Comparison of ENCODE assay signal across 10 cellular contexts in genomic region chr9:120927125-120928014, GRCh38. TPM values are rescaled to one million over a fixed set of nuclear protein-coding genes. Genes with fewer than 3 reads are reported as not detected.
DNase-seq lines count a peak whose midpoint lies in the region; ATAC-seq, FAIRE-seq and TF ChIP-seq lines count a peak whose summit lies in the region.
"Had no signal": no experiment of that assay in that cellular context is flagged by ENCODE, and none has a peak within 500 bp of the region (broad histone marks: within the 10 kb centered on the region; RNA-seq: fewer than 3 reads in every experiment).

No MANE protein-coding gene starts in this region.

- H3K4me3 ChIP-seq in right atrium auricular region (no peak overlapping the region), heart left ventricle (peak overlapping the region in 1 of 12 donors; percentile 92), muscle layer of colon (ENCODE audit: low read depth in 1 of 2, low read length in 2 of 2) (peak overlapping the region in 1 of 2 donors; percentile 71), vagina (no peak overlapping the region), uterus (no peak overlapping the region)

- H3K36me3 ChIP-seq in right atrium auricular region: no peaks in the 10 kb centered on the region
- peaks cover 0 to 8% (median 0%) of the 10 kb centered on the region in 9 donors for H3K36me3 ChIP-seq in heart left ventricle
- no peaks in the 10 kb centered on the region for H3K36me3 ChIP-seq in muscle layer of colon (ENCODE audit: insufficient read depth, low read length)
- no peaks in the 10 kb centered on the region for H3K36me3 ChIP-seq in vagina
- no peaks in the 10 kb centered on the region for H3K36me3 ChIP-seq in uterus

- intact Hi-C loops in heart left ventricle (cut with DNase I) (loop anchor here in 3 of 10 donors (2.0 to 5.0 kb wide), 2 partner anchors 50 to 59 kb away; partner anchors contain the start of gene PHF19 (in 2 of the 3)), vagina (cut with DNase I) (no loop called here), uterus (cut with DNase I; ENCODE audit: low total_unique reads) (no loop called here)

- no peak for DNase-seq in right atrium auricular region (ENCODE audit: low spot score)
- DNase-seq in heart left ventricle: no peak
- DNase-seq in activated T-cell treated with anti-CD3 and anti-CD28 coated beads, Interleukin-2, amount 50 U/mL, for 48 hours: peak; percentile 45 to 56
- no peak for DNase-seq in vagina (ENCODE audit: extremely low spot score in 2 of 2)
- no peak for DNase-seq in uterus
- DNase-seq in D721Med (ENCODE audit: insufficient read length, low spot score): no peak
- no peak for DNase-seq in SHP77 treated with DMSO at 0.1 percent for 48 hours (lab: John Stamatoyannopoulos, UW)
- DNase-seq: NCI-H345 had no signal

- H3K27me3 ChIP-seq in right atrium auricular region (no peaks in the 10 kb centered on the region), heart left ventricle (no peaks in the 10 kb centered on the region), muscle layer of colon (ENCODE audit: control insufficient read depth in 1 of 2, insufficient read depth in 2 of 2, low read length in 2 of 2) (no peaks in the 10 kb centered on the region), vagina (no peaks in the 10 kb centered on the region), uterus (no peaks in the 10 kb centered on the region)

- 79 to 85% (median 80%) methylated on average over 7 to 8 of the region's 8 CpGs for WGBS in heart left ventricle, 4 donors

- TF ChIP-seq CTCF in right atrium auricular region (IDR thresholded peaks at IDR 0.05) (no peak), heart left ventricle (IDR thresholded peaks at IDR 0.05) (no peak), vagina (IDR thresholded peaks at IDR 0.05) (no peak), uterus (IDR thresholded peaks at IDR 0.05) (no peak), D721Med (IDR thresholded peaks at IDR 0.05; ENCODE audit: insufficient read depth, missing control alignments) (no peak)

- peaks cover 0 to 33% of the 10 kb centered on the region in 2 donors for H3K4me1 ChIP-seq in right atrium auricular region
- peaks cover 0 to 92% (median 28%) of the 10 kb centered on the region in 12 donors for H3K4me1 ChIP-seq in heart left ventricle
- H3K4me1 ChIP-seq in muscle layer of colon (ENCODE audit: insufficient read depth, low read length): peaks cover 4% of the 10 kb centered on the region
- H3K4me1 ChIP-seq in vagina: peaks cover 31% of the 10 kb centered on the region
- no peaks in the 10 kb centered on the region for H3K4me1 ChIP-seq in uterus

- H3K9me3 ChIP-seq in right atrium auricular region: no peaks in the 10 kb centered on the region
- H3K9me3 ChIP-seq in heart left ventricle: no peaks in the 10 kb centered on the region
- no peaks in the 10 kb centered on the region for H3K9me3 ChIP-seq in muscle layer of colon (ENCODE audit: low read length)
- no peaks in the 10 kb centered on the region for H3K9me3 ChIP-seq in vagina
- H3K9me3 ChIP-seq in uterus: no peaks in the 10 kb centered on the region

- peak overlapping the region; percentile 53 for H3K9ac ChIP-seq in muscle layer of colon (ENCODE audit: low read length)

- TF ChIP-seq POLR2A in heart left ventricle (IDR thresholded peaks at IDR 0.05) (no peak), vagina (IDR thresholded peaks at IDR 0.05) (no peak), uterus (IDR thresholded peaks at IDR 0.05) (no peak)

- H3K27ac ChIP-seq in right atrium auricular region: peak overlapping the region; percentile 14 to 94
- H3K27ac ChIP-seq in heart left ventricle: peak overlapping the region in 6 of 12 donors; percentile 86 to 98 (median 94)
- H3K27ac ChIP-seq in muscle layer of colon (ENCODE audit: low read depth, low read length): no peak overlapping the region
- H3K27ac ChIP-seq in vagina: peak overlapping the region; percentile 82
- peak overlapping the region in 1 of 2 donors; percentile 88 for H3K27ac ChIP-seq in uterus
- H3K27ac ChIP-seq: C4-2B had no signal

- no peak for ATAC-seq in heart left ventricle

- FAIRE-seq in D721Med (lab: Jason Lieb, UNC): no peak

RNA-seq across cellular contexts. Expression of gene TRAF1, which starts 0.8 kb away (rescaled TPM):
- total RNA-seq in right atrium auricular region (1 to 10 TPM; 2.0 to 3.0 TPM), heart left ventricle (1 to 10 TPM in 7 of 9 donors, under 1 TPM in 2; 0.93 to 7.8 (median 1.8) TPM), vagina (6.9 TPM), uterus (1 to 10 TPM in 2 of 4 donors, under 1 TPM in 2; 0.51 to 8.7 (median 2.6) TPM)
- 1 to 10 TPM; 1.7 to 2.4 TPM for polyA plus RNA-seq in heart left ventricle

RNA-seq across cellular contexts. Expression of gene PHF19, which starts 50.4 kb away (rescaled TPM):
- total RNA-seq in right atrium auricular region (10 to 100 TPM; 11.9 to 13.9 TPM), heart left ventricle (10 to 100 TPM in 8 of 9 donors, 1 to 10 TPM in 1; 9.6 to 28.0 (median 12.5) TPM), vagina (44.9 TPM), uterus (10 to 100 TPM; 12.6 to 76.3 (median 31.8) TPM)
- polyA plus RNA-seq in heart left ventricle: 10 to 100 TPM; 11.0 to 15.4 TPM

Comparison
In these comparisons a context has a peak if more than half of its experiments do, and no peak if none do; other contexts are left out.
1. DNase-seq: peak in activated T-cell treated with anti-CD3 and anti-CD28 coated beads, Interleukin-2, amount 50 U/mL, for 48 hours (2 of 2); none in right atrium auricular region (single experiment), heart left ventricle (0 of 5), vagina (0 of 2), uterus (0 of 2), D721Med (single experiment) and SHP77 treated with DMSO at 0.1 percent for 48 hours (single experiment).